Comparison of ENCODE assay signal across 11 cellular contexts in genomic region chr16:35102780-35103403, GRCh38.
A peak's percentile ranks its signal among the peaks of the same experiment; 100 is the strongest.
DNase-seq lines count a peak whose midpoint lies in the region; ATAC-seq and TF ChIP-seq lines count a peak whose summit lies in the region.
"Had no signal": no experiment of that assay in that cellular context is flagged by ENCODE, and none has a peak within 500 bp of the region (broad histone marks: within the 10 kb centered on the region; RNA-seq: fewer than 3 reads in every experiment).

No MANE protein-coding gene starts in this region.

- no peaks in the 10 kb centered on the region for H3K9me3 ChIP-seq in upper lobe of right lung

- H3K4me3 ChIP-seq in upper lobe of right lung, result no peak overlapping the region

- no peaks in the 10 kb centered on the region for H3K27me3 ChIP-seq in upper lobe of right lung

- H3K4me1 ChIP-seq in upper lobe of right lung, result no peaks in the 10 kb centered on the region

- peak; percentile 47 for ATAC-seq in upper lobe of right lung

- H3K27ac ChIP-seq in upper lobe of right lung, result no peak overlapping the region

- H3K36me3 ChIP-seq in upper lobe of right lung, result no peaks in the 10 kb centered on the region

- intact Hi-C loops in upper lobe of right lung (cut with DNase I), result no loop called here

- DNase-seq in stimulated activated CD4-positive, alpha-beta T cell treated with anti-CD3 and anti-CD28 coated beads, Interleukin-1b, Interleukin-23, amount 100 ng/mL, for 48 hours, result peak; percentile 1
- DNase-seq in stimulated activated CD4-positive, alpha-beta T cell treated with anti-CD3 and anti-CD28 coated beads, Interleukin-4, amount 100 ng/mL, for 4 hours, result no peak
- DNase-seq in SHP77 treated with DMSO at 0.1 percent for 48 hours (lab: John Stamatoyannopoulos, UW) (peak; percentile 24), upper lobe of right lung (no peak), cerebellar nuclear complex (lab: John Stamatoyannopoulos, UW) (no peak), NCI-H2107 (lab: John Stamatoyannopoulos, UW) (no peak)
- no peak for DNase-seq in activated effector memory CD4-positive, alpha-beta T cell treated with anti-CD3 and anti-CD28 coated beads, Interleukin-2, amount 50 U/mL, for 16 hours
- DNase-seq: activated gamma-delta T cell; NK-92 treated with Interleukin-12 subunit alpha and Interleukin-12 subunit beta, amount 100 ng/mL, for 24 hours; stimulated activated naive CD4-positive, alpha-beta T cell treated with Interleukin-2 at 50 U/mL for 16 hours had no signal

- peak; percentile 81 for TF ChIP-seq CTCF in LNCAP (IDR thresholded peaks at IDR 0.05)
- TF ChIP-seq CTCF in upper lobe of right lung (IDR thresholded peaks at IDR 0.05), result peak; percentile 43

Comparison
In these comparisons a context has a peak if more than half of its experiments do, and no peak if none do; other contexts are left out.
1. DNase-seq: peak in stimulated activated CD4-positive, alpha-beta T cell treated with anti-CD3 and anti-CD28 coated beads, Interleukin-1b, Interleukin-23, amount 100 ng/mL, for 48 hours (single experiment) and SHP77 treated with DMSO at 0.1 percent for 48 hours (single experiment); none in stimulated activated CD4-positive, alpha-beta T cell treated with anti-CD3 and anti-CD28 coated beads, Interleukin-4, amount 100 ng/mL, for 4 hours (0 of 2), upper lobe of right lung (single experiment), cerebellar nuclear complex (0 of 2), activated effector memory CD4-positive, alpha-beta T cell treated with anti-CD3 and anti-CD28 coated beads, Interleukin-2, amount 50 U/mL, for 16 hours (single experiment) and NCI-H2107 (single experiment).